In genomic region chr1:185487943-185488342, GRCh38 we compare ENCODE assay signal across 13 cellular contexts.
"Had no signal": no experiment of that assay in that cellular context is flagged by ENCODE, and none has a peak within 500 bp of the region (broad histone marks: within the 10 kb centered on the region; RNA-seq: fewer than 3 reads in every experiment).

No MANE protein-coding gene starts in this region.

- H3K9me3 Mint-ChIP-seq: activated T-cell treated with anti-CD3 and anti-CD28 coated beads, Interleukin-2, amount 50 U/mL, for 72 hours; stimulated activated naive B cell treated with anti-CD40 and anti-IgM and Interleukin-4, amounts not matched to agents 10 μg/mL and 1 μg/mL and 100 μg/mL, for 72 hours had no signal

- H3K27me3 Mint-ChIP-seq: activated naive CD8-positive, alpha-beta T cell; stimulated activated naive B cell treated with anti-CD40 and anti-IgM and Interleukin-4, amounts not matched to agents 10 μg/mL and 1 μg/mL and 100 μg/mL, for 72 hours had no signal

- DNase-seq: activated CD4-positive, alpha-beta T cell treated with anti-CD3 and anti-CD28 coated beads, Interleukin-2, amount 50 U/mL, for 4 hours; activated gamma-delta T cell treated with Interleukin-2 at 50 U/mL for 16 hours; activated T-cell treated with anti-CD3 and anti-CD28 coated beads, Interleukin-2, amount 50 U/mL, for 72 hours; amniotic stem cell; effector CD8-positive, alpha-beta T cell; gastrocnemius medialis; left colon; ovary; stimulated activated naive B cell treated with anti-CD40 and anti-IgM and Interleukin-4, amounts not matched to agents 10 μg/mL and 1 μg/mL and 100 μg/mL, for 72 hours; thyroid gland had no signal

- H3K36me3 Mint-ChIP-seq: activated naive CD8-positive, alpha-beta T cell; stimulated activated naive B cell treated with anti-CD40 and anti-IgM and Interleukin-4, amounts not matched to agents 10 μg/mL and 1 μg/mL and 100 μg/mL, for 72 hours had no signal

- H3K4me3 Mint-ChIP-seq: activated naive CD8-positive, alpha-beta T cell; activated T-cell treated with anti-CD3 and anti-CD28 coated beads, Interleukin-2, amount 50 U/mL, for 72 hours; stimulated activated naive B cell treated with anti-CD40 and anti-IgM and Interleukin-4, amounts not matched to agents 10 μg/mL and 1 μg/mL and 100 μg/mL, for 72 hours had no signal

- H3K9me3 ChIP-seq: gastrocnemius medialis, ovary, thyroid gland had no signal

- H3K36me3 ChIP-seq: gastrocnemius medialis, ovary, thyroid gland had no signal

- ATAC-seq: activated T-cell treated with anti-CD3 and anti-CD28 coated beads, Interleukin-2, amount 50 U/mL, for 72 hours; gastrocnemius medialis; stimulated activated naive B cell treated with anti-CD40 and anti-IgM and Interleukin-4, amounts not matched to agents 10 μg/mL and 1 μg/mL and 100 μg/mL, for 72 hours had no signal

- H3K27me3 ChIP-seq: gastrocnemius medialis, ovary, thyroid gland had no signal

- H3K27ac Mint-ChIP-seq: activated naive CD8-positive, alpha-beta T cell; activated T-cell treated with anti-CD3 and anti-CD28 coated beads, Interleukin-2, amount 50 U/mL, for 72 hours; stimulated activated naive B cell treated with anti-CD40 and anti-IgM and Interleukin-4, amounts not matched to agents 10 μg/mL and 1 μg/mL and 100 μg/mL, for 72 hours had no signal

- H3K27ac ChIP-seq: coronary artery, ovary had no signal

- H3K4me3 ChIP-seq: coronary artery, gastrocnemius medialis, lung, ovary, thyroid gland had no signal
